In the genomic region with DNA sequence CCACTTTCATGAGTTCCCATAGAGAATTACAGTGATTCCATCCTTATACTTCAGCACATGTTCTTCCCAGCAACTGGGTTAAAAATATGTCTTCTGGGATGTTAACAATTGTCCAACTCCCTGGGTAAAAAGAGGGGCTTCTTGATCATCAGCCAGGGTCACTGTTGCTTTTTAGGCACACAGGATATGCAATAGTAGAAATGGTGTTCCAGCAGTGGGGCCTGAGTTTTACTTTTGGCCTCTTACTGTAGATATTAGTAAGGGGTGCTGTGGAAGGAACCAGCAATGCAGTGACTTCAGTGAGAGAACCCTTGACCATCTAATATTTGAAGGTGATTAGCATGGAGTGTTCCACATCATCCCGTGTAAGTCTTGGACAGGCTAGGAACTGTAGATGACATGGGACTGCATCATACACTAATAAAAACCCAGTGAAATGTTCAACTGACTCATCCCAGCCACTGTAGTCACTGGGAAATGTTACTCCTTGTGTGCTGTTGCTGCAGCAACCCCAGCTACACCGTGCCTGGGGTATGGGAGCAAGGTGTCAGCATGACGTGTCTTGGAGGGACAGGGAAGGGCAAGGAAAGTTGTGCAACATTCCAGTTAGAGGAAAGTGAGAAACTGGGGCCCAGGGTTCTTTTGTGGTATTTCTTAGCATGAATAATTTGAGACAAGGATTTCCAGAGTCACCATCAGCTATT, we compare ENCODE assay signal across 9 cellular contexts.
DNase-seq lines count a peak whose midpoint lies in the region; TF ChIP-seq lines count a peak whose summit lies in the region.
"Had no signal": no experiment of that assay in that cellular context is flagged by ENCODE, and none has a peak within 500 bp of the region (broad histone marks: within the 10 kb centered on the region; RNA-seq: fewer than 3 reads in every experiment).

No MANE protein-coding gene starts in this region.

- TF ChIP-seq POLR2A in lower leg skin (IDR thresholded peaks at IDR 0.05), result no peak

- no peaks in the 10 kb centered on the region for H3K9me3 ChIP-seq in WERI-Rb-1 (ENCODE audit: severe bottlenecking)

- H3K4me1 Mint-ChIP-seq in mesothelial cell of epicardium, result peaks cover 16% of the 10 kb centered on the region
- H3K4me1 Mint-ChIP-seq in activated T-helper 2 cell treated with anti-CD3 and anti-CD28 coated beads, Interferon-gamma antibody, Interleukin-2, Interleukin-4, amounts not matched to agents 10 μg/mL and 5 μg/mL and 100 μg/mL, durations not matched to agents 14 hours and 24 hours and 36 hours (ENCODE audit: low read depth), result peaks cover 9% of the 10 kb centered on the region

- H3K4me3 ChIP-seq in lower leg skin (ENCODE audit: low read depth, poor library complexity, severe bottlenecking) (no peak overlapping the region), WERI-Rb-1 (ENCODE audit: low read depth, low read length) (no peak overlapping the region)

- no peaks in the 10 kb centered on the region for H3K27me3 Mint-ChIP-seq in mesothelial cell of epicardium (ENCODE audit: low read depth)
- peaks cover 9% of the 10 kb centered on the region for H3K27me3 Mint-ChIP-seq in activated T-helper 2 cell treated with anti-CD3 and anti-CD28 coated beads, Interferon-gamma antibody, Interleukin-2, Interleukin-4, amounts not matched to agents 10 μg/mL and 5 μg/mL and 100 μg/mL, durations not matched to agents 14 hours and 24 hours and 36 hours (ENCODE audit: low read depth)

- H3K9me3 Mint-ChIP-seq in mesothelial cell of epicardium, result no peaks in the 10 kb centered on the region
- H3K9me3 Mint-ChIP-seq in activated T-helper 2 cell treated with anti-CD3 and anti-CD28 coated beads, Interferon-gamma antibody, Interleukin-2, Interleukin-4, amounts not matched to agents 10 μg/mL and 5 μg/mL and 100 μg/mL, durations not matched to agents 14 hours and 24 hours and 36 hours, result no peaks in the 10 kb centered on the region

- peak overlapping the region; percentile 59 for H3K27ac Mint-ChIP-seq in mesothelial cell of epicardium
- H3K27ac Mint-ChIP-seq in activated T-helper 2 cell treated with anti-CD3 and anti-CD28 coated beads, Interferon-gamma antibody, Interleukin-2, Interleukin-4, amounts not matched to agents 10 μg/mL and 5 μg/mL and 100 μg/mL, durations not matched to agents 14 hours and 24 hours and 36 hours, result no peak overlapping the region

- no peak overlapping the region for H3K27ac ChIP-seq in WERI-Rb-1

- DNase-seq in ACHN (peak; percentile 85), HT-29 (ENCODE audit: low spot score) (peak; percentile 17), dermis blood vessel endothelial cell (peak; percentile 19), mesothelial cell of epicardium (ENCODE audit: low spot score in 2 of 2, unreplicated experiment in 2 of 2) (no peak), NCI-H345 (lab: John Stamatoyannopoulos, UW) (no peak), lower leg skin (ENCODE audit: low spot score in 2 of 2) (no peak), WERI-Rb-1 (no peak)
- DNase-seq in activated T-helper 2 cell treated with anti-CD3 and anti-CD28 coated beads, Interferon-gamma antibody, Interleukin-2, Interleukin-4, amounts not matched to agents 10 μg/mL and 5 μg/mL and 100 μg/mL, durations not matched to agents 14 hours and 24 hours and 36 hours (ENCODE audit: low spot score), result no peak
- DNase-seq: T-helper 1 cell had no signal

- peaks cover 8% of the 10 kb centered on the region for H3K36me3 Mint-ChIP-seq in mesothelial cell of epicardium
- H3K36me3 Mint-ChIP-seq in activated T-helper 2 cell treated with anti-CD3 and anti-CD28 coated beads, Interferon-gamma antibody, Interleukin-2, Interleukin-4, amounts not matched to agents 10 μg/mL and 5 μg/mL and 100 μg/mL, durations not matched to agents 14 hours and 24 hours and 36 hours (ENCODE audit: low read depth), result no peaks in the 10 kb centered on the region

- 43 to 50% methylated on average over 3 of the region's 3 CpGs for WGBS in lower leg skin, 2 donors

- no peak overlapping the region for H3K4me3 Mint-ChIP-seq in mesothelial cell of epicardium
- H3K4me3 Mint-ChIP-seq in activated T-helper 2 cell treated with anti-CD3 and anti-CD28 coated beads, Interferon-gamma antibody, Interleukin-2, Interleukin-4, amounts not matched to agents 10 μg/mL and 5 μg/mL and 100 μg/mL, durations not matched to agents 14 hours and 24 hours and 36 hours (ENCODE audit: low read depth), result no peak overlapping the region

- intact Hi-C loops in activated T-helper 2 cell treated with anti-CD3 and anti-CD28 coated beads, Interferon-gamma antibody, Interleukin-2, Interleukin-4, amounts not matched to agents 10 μg/mL and 5 μg/mL and 100 μg/mL, durations not matched to agents 14 hours and 24 hours and 36 hours (cut with micrococcal nuclease), result no loop called here
- intact Hi-C loops in lower leg skin (cut with DNase I; ENCODE audit: low total_unique reads), result no loop called here

- in situ Hi-C loops in ACHN (cut with HindIII; ENCODE audit: low pct_ligation_motif_present, low pct_unique_long_range_greater_than_20kb, low sequenced_read_pairs), result no loop called here

- no peaks in the 10 kb centered on the region for H3K36me3 ChIP-seq in WERI-Rb-1

- no peaks in the 10 kb centered on the region for H3K27me3 ChIP-seq in WERI-Rb-1 (ENCODE audit: insufficient read depth, low read depth, severe bottlenecking)

- no peak for TF ChIP-seq CTCF in mesothelial cell of epicardium (IDR thresholded peaks at IDR 0.05; ENCODE audit: unreplicated experiment)
- no peak for TF ChIP-seq CTCF in lower leg skin (IDR thresholded peaks at IDR 0.05)
- TF ChIP-seq CTCF in WERI-Rb-1 (IDR thresholded peaks at IDR 0.05; ENCODE audit: low read depth, low read length), result no peak

Comparison
In these comparisons a context has a peak if more than half of its experiments do, and no peak if none do; other contexts are left out.
1. DNase-seq: peak in ACHN (single experiment), HT-29 (single experiment) and dermis blood vessel endothelial cell (single experiment); none in mesothelial cell of epicardium (0 of 2), NCI-H345 (single experiment), activated T-helper 2 cell treated with anti-CD3 and anti-CD28 coated beads, Interferon-gamma antibody, Interleukin-2, Interleukin-4, amounts not matched to agents 10 μg/mL and 5 μg/mL and 100 μg/mL, durations not matched to agents 14 hours and 24 hours and 36 hours (single experiment), lower leg skin (0 of 2) and WERI-Rb-1 (single experiment).